In genomic region chr1:2867087-2867425, GRCh38 we compare ENCODE assay signal across 18 cellular contexts.
DNase-seq lines count a peak whose midpoint lies in the region; ATAC-seq and TF ChIP-seq lines count a peak whose summit lies in the region.
"Had no signal": no experiment of that assay in that cellular context is flagged by ENCODE, and none has a peak within 500 bp of the region (broad histone marks: within the 10 kb centered on the region; RNA-seq: fewer than 3 reads in every experiment).

No MANE protein-coding gene starts in this region.

- in situ Hi-C loops in Panc1 (cut with HindIII; ENCODE audit: low pct_unique_long_range_greater_than_20kb, low sequenced_read_pairs), result no loop called here

- H3F3A ChIP-seq in neural progenitor cell (ENCODE audit: low read depth), result no peaks in the 10 kb centered on the region
- no peaks in the 10 kb centered on the region for H3F3A ChIP-seq in PC-3 (ENCODE audit: low read length, unreplicated experiment)

- H3K79me2 ChIP-seq in neural progenitor cell (ENCODE audit: low read depth), result no peaks in the 10 kb centered on the region
- H3K79me2 ChIP-seq in PC-3 (ENCODE audit: low read length), result no peaks in the 10 kb centered on the region

- DNase-seq in Panc1 (ENCODE audit: low read depth, low spot score) (no peak), neural progenitor cell (ENCODE audit: low spot score) (no peak), Calu3 (no peak), dedifferentiated amniotic fluid mesenchymal stem cell (ENCODE audit: extremely low spot score) (no peak), PC-3 (no peak)
- DNase-seq: C1 segment of cervical spinal cord; Caco-2; CD4-positive, alpha-beta memory T cell; DMS 273 treated with DMSO at 0.1 percent for 48 hours; DMS79; EL; GDM1; GM23248; H7; HFFc6 had no signal

- no peaks in the 10 kb centered on the region for H3K4me1 Mint-ChIP-seq in neural progenitor cell
- no peaks in the 10 kb centered on the region for H3K4me1 Mint-ChIP-seq in Calu3 (ENCODE audit: low read depth, unreplicated experiment)

- POLR2A ChIA-PET in Panc1 (lab: Charles Lee), result no interaction called here
- POLR2A ChIA-PET in PC-3 (lab: Charles Lee; ENCODE audit: unreplicated experiment), result no interaction called here

- H3K27me3 Mint-ChIP-seq in neural progenitor cell (ENCODE audit: insufficient read depth, low read depth), result peaks cover 4% of the 10 kb centered on the region
- peaks cover 45% of the 10 kb centered on the region for H3K27me3 Mint-ChIP-seq in Calu3 (ENCODE audit: unreplicated experiment)

- BruUV-seq in Panc1 (replicated peaks; lab: Mats Ljungman, UMichigan), result no TSS peak
- BruUV-seq in Calu3 (replicated peaks; lab: Mats Ljungman, UMichigan), result no TSS peak
- no TSS peak for BruUV-seq in PC-3 (replicated peaks; lab: Mats Ljungman, UMichigan)

- H3K4me1 ChIP-seq in Panc1 (ENCODE audit: control insufficient read depth, insufficient read depth, low read length) (no peaks in the 10 kb centered on the region), neural progenitor cell (no peaks in the 10 kb centered on the region), PC-3 (ENCODE audit: insufficient read depth, low read length) (no peaks in the 10 kb centered on the region)
- H3K4me1 ChIP-seq: Caco-2 had no signal

- H3K4me3 Mint-ChIP-seq in neural progenitor cell, result no peak overlapping the region
- no peak overlapping the region for H3K4me3 Mint-ChIP-seq in Calu3 (ENCODE audit: low read depth, unreplicated experiment)
- H3K4me3 Mint-ChIP-seq: HFFc6 had no signal

- CTCF ChIA-PET in Panc1 (lab: Charles Lee), result no interaction called here
- CTCF ChIA-PET in Calu3 (lab: Charles Lee), result no interaction called here
- CTCF ChIA-PET in PC-3 (lab: Charles Lee), result no interaction called here

- H3K9ac ChIP-seq in neural progenitor cell (no peak overlapping the region), PC-3 (ENCODE audit: low read length) (no peak overlapping the region)
- H3K9ac ChIP-seq: GM23248 had no signal

- H3K4me2 ChIP-seq in neural progenitor cell (no peak overlapping the region), PC-3 (ENCODE audit: low read length) (no peak overlapping the region)

- no peaks in the 10 kb centered on the region for H3K36me3 Mint-ChIP-seq in neural progenitor cell
- H3K36me3 Mint-ChIP-seq in Calu3 (ENCODE audit: insufficient read depth, unreplicated experiment), result no peaks in the 10 kb centered on the region
- H3K36me3 Mint-ChIP-seq: CD4-positive, alpha-beta memory T cell had no signal

- peaks cover 8% of the 10 kb centered on the region; the same call in 1 of the 2 replicates for H3K9me3 ChIP-seq in Panc1 (ENCODE audit: control insufficient read depth, insufficient read depth, low read depth, low read length)
- H3K9me3 ChIP-seq in iPS-18c (ENCODE audit: control insufficient read depth, insufficient read depth, low read length), result peaks cover 67% of the 10 kb centered on the region
- peaks cover 5% of the 10 kb centered on the region for H3K9me3 ChIP-seq in neural progenitor cell (ENCODE audit: low read depth)
- no peaks in the 10 kb centered on the region for H3K9me3 ChIP-seq in PC-3 (ENCODE audit: low read length)
- H3K9me3 ChIP-seq: Caco-2 had no signal

- TF ChIP-seq CTCF in Panc1 (IDR thresholded peaks at IDR 0.05) (no peak), neural progenitor cell (IDR thresholded peaks at IDR 0.05) (no peak), Calu3 (IDR thresholded peaks at IDR 0.05; ENCODE audit: unreplicated experiment) (no peak), PC-3 (conservative IDR thresholded peaks at IDR 0.05; ENCODE audit: low read depth, low read length) (no peak)

- ATAC-seq in Panc1, result 0 out of 2 replicates have a peak, but pooled peaks have one; percentile 15
- ATAC-seq in PC-3, result no peak
- ATAC-seq: GM12878, HCT116 had no signal

- H3K36me3 ChIP-seq in Panc1 (ENCODE audit: control insufficient read depth, insufficient read depth, low read length), result no peaks in the 10 kb centered on the region
- no peaks in the 10 kb centered on the region for H3K36me3 ChIP-seq in neural progenitor cell
- no peaks in the 10 kb centered on the region for H3K36me3 ChIP-seq in PC-3 (ENCODE audit: low read depth, low read length)

- H4K20me1 ChIP-seq in neural progenitor cell (ENCODE audit: low read depth), result no peaks in the 10 kb centered on the region
- H4K20me1 ChIP-seq in PC-3 (ENCODE audit: low read length), result 0 out of 2 replicates have a peak, but pooled peaks cover 7% of the 10 kb centered on the region

- peaks cover 2% of the 10 kb centered on the region; the same call in 1 of the 2 replicates for H3K27me3 ChIP-seq in Panc1 (ENCODE audit: control insufficient read depth, insufficient read depth, low read length)
- no peaks in the 10 kb centered on the region for H3K27me3 ChIP-seq in neural progenitor cell
- peaks cover 97% of the 10 kb centered on the region for H3K27me3 ChIP-seq in PC-3 (ENCODE audit: low read length)

- H3K4me3 ChIP-seq in Panc1 (ENCODE audit: low read depth in 2 of 2, low read length in 2 of 2) (no peak overlapping the region), iPS-18c (ENCODE audit: insufficient read depth, low read depth, low read length) (peak overlapping the region; percentile 20; the same call in 1 of the 2 replicates), neural progenitor cell (no peak overlapping the region), PC-3 (ENCODE audit: low read length) (no peak overlapping the region)
- H3K4me3 ChIP-seq: GM12878, GM23248 had no signal

- H3K9me3 Mint-ChIP-seq in neural progenitor cell, result peaks cover 12% of the 10 kb centered on the region
- no peaks in the 10 kb centered on the region for H3K9me3 Mint-ChIP-seq in Calu3 (ENCODE audit: low read depth, unreplicated experiment)

- no peaks in the 10 kb centered on the region for H3K9me2 ChIP-seq in PC-3 (replicated peaks; ENCODE audit: low read length)

- H3K27ac ChIP-seq in Panc1 (ENCODE audit: low read length), result no peak overlapping the region
- H3K27ac ChIP-seq in neural progenitor cell, result no peak overlapping the region
- no peak overlapping the region for H3K27ac ChIP-seq in PC-3 (ENCODE audit: low read length)
- H3K27ac ChIP-seq: GM23248 had no signal

- intact Hi-C loops in Panc1 (cut with micrococcal nuclease; ENCODE audit: unreplicated experiment) (no loop called here), Calu3 (cut with micrococcal nuclease; ENCODE audit: unreplicated experiment) (no loop called here), PC-3 (cut with micrococcal nuclease) (no loop called here)

- H3K27ac Mint-ChIP-seq in neural progenitor cell (peak overlapping the region; percentile 87), Calu3 (ENCODE audit: unreplicated experiment) (no peak overlapping the region)
- H3K27ac Mint-ChIP-seq: CD4-positive, alpha-beta memory T cell; HFFc6 had no signal

- H2AFZ ChIP-seq in neural progenitor cell (replicated peaks) (no peak overlapping the region), PC-3 (ENCODE audit: low read length) (no peak overlapping the region)
- H2AFZ ChIP-seq: GM23248 had no signal
